27 cellular contexts compared by ENCODE assay signal in genomic region chr10:129854796-129855705, GRCh38.
DNase-seq lines count a peak whose midpoint lies in the region; ATAC-seq and TF ChIP-seq lines count a peak whose summit lies in the region.
"Had no signal": no experiment of that assay in that cellular context is flagged by ENCODE, and none has a peak within 500 bp of the region (broad histone marks: within the 10 kb centered on the region; RNA-seq: fewer than 3 reads in every experiment).

No MANE protein-coding gene starts in this region.

- DNase-seq in H7 (peak; percentile 77), WTC11 (ENCODE audit: low spot score) (no peak), mesenteric fat pad (ENCODE audit: low spot score) (peak; percentile 67), sigmoid colon (peak; percentile 40), GM13976 (ENCODE audit: low spot score) (no peak)
- DNase-seq in activated naive CD4-positive, alpha-beta T cell treated with anti-CD3 and anti-CD28 coated beads, Interleukin-2, amount 50 U/mL, for 16 hours, result no peak
- DNase-seq: AML-193; CD4-positive, alpha-beta memory T cell; COR-L47; DMS79; HCEC 1CT; Karpas-422; NCI-H1092; NCI-H1417 treated with DMSO at 0.1 percent for 48 hours; NCI-H1694 treated with DMSO at 0.1 percent for 48 hours; NCI-H2081 treated with DMSO at 0.1 percent for 48 hours; NCI-H2171 treated with DMSO at 0.1 percent for 48 hours; NCI-H345; NCI-H524; NCI-H748 treated with DMSO at 0.1 percent for 48 hours; NK-92 treated with Interleukin-12 subunit alpha and Interleukin-12 subunit beta, amount 100 ng/mL, for 24 hours; PC-3; SK-N-SH; SW 1271 had no signal

- no peak for TF ChIP-seq CTCF in WTC11 (IDR thresholded peaks at IDR 0.05)
- no peak for TF ChIP-seq CTCF in sigmoid colon (IDR thresholded peaks at IDR 0.05)
- TF ChIP-seq CTCF in GM13976 (IDR thresholded peaks at IDR 0.05; ENCODE audit: borderline replicate concordance, control extremely low read depth, extremely low read depth, insufficient read depth, missing control alignments), result no peak

- H3K27me3 Mint-ChIP-seq in WTC11 (ENCODE audit: low read depth), result no peaks in the 10 kb centered on the region

- TF ChIP-seq POLR2A in sigmoid colon (IDR thresholded peaks at IDR 0.05), result no peak

- H3K27me3 ChIP-seq in H7 (ENCODE audit: control insufficient read depth, insufficient read depth, low read length) (no peaks in the 10 kb centered on the region), sigmoid colon (no peaks in the 10 kb centered on the region)
- H3K27me3 ChIP-seq: BLaER1 treated with 17β-estradiol and CSF1 and Interleukin-3, amounts not matched to agents 10 nM and 100 nM had no signal

- peaks cover 10% of the 10 kb centered on the region for H3K9me3 Mint-ChIP-seq in WTC11

- H3K36me3 ChIP-seq in H7 (replicated peaks; ENCODE audit: control insufficient read depth, insufficient read depth, low read length) (no peaks in the 10 kb centered on the region), sigmoid colon (no peaks in the 10 kb centered on the region)
- H3K36me3 ChIP-seq: BLaER1 treated with 17β-estradiol and CSF1 and Interleukin-3, amounts not matched to agents 10 nM and 100 nM had no signal

- CTCF ChIA-PET in WTC11 (lab: Charles Lee), result interaction anchor here (0.9 to 2.4 kb wide), 2 partner anchors 23 to 34 kb away, joined by 3 to 14 read pairs; no protein-coding TSS in a partner anchor

- H3K36me3 Mint-ChIP-seq in WTC11, result peaks cover 9% of the 10 kb centered on the region; the same call in 1 of the 2 replicates
- H3K36me3 Mint-ChIP-seq: CD4-positive, alpha-beta memory T cell had no signal

- ATAC-seq in WTC11 (peak; percentile 51; the same call in 1 of the 2 replicates), HG03175 (IDR thresholded peaks at IDR 0.05; ENCODE audit: unreplicated experiment) (no peak)
- ATAC-seq: A549, PC-3 had no signal

- no peaks in the 10 kb centered on the region for H3K4me1 ChIP-seq in sigmoid colon

- POLR2A ChIA-PET in WTC11 (lab: Charles Lee), result no interaction called here

- no peak overlapping the region for H3K4me3 ChIP-seq in H7 (ENCODE audit: insufficient read depth, low read depth, low read length)
- no peak overlapping the region for H3K4me3 ChIP-seq in sigmoid colon
- H3K4me3 ChIP-seq: A549; BLaER1 treated with 17β-estradiol and CSF1 and Interleukin-3, amounts not matched to agents 10 nM and 100 nM had no signal

- H3K4me3 Mint-ChIP-seq in WTC11, result no peak overlapping the region
- H3K4me3 Mint-ChIP-seq: CD4-positive, alpha-beta memory T cell had no signal

- in situ Hi-C loops in GM13976 (cut with MboI; ENCODE audit: low sequenced_read_pairs, unreplicated experiment), result no loop called here

- intact Hi-C loops in sigmoid colon (cut with DNase I), result no loop called here

- H3K27ac Mint-ChIP-seq in WTC11, result no peak overlapping the region
- H3K27ac Mint-ChIP-seq: CD4-positive, alpha-beta memory T cell had no signal

- 64 to 90% methylated on average over 31 of the region's 31 CpGs for WGBS in sigmoid colon, 2 donors

- H3K9me3 ChIP-seq in sigmoid colon, result peaks cover 0 to 2% (median 0%) of the 10 kb centered on the region in 4 donors
- H3K9me3 ChIP-seq: SK-N-SH had no signal

- peaks cover 11% of the 10 kb centered on the region for H3K4me1 Mint-ChIP-seq in WTC11
- H3K4me1 Mint-ChIP-seq: CD4-positive, alpha-beta memory T cell had no signal

- no peak overlapping the region for H3K27ac ChIP-seq in sigmoid colon
- H3K27ac ChIP-seq: A549; BLaER1 treated with 17β-estradiol and CSF1 and Interleukin-3, amounts not matched to agents 10 nM and 100 nM had no signal

- no peak for TF ChIP-seq EP300 in sigmoid colon (IDR thresholded peaks at IDR 0.05)

TF ChIP-seq in WTC11, 78 proteins besides CTCF, POLR2A, EP300 and RAD21 (continues in another document):
- TF ChIP-seq EMX1 (CRISPR knock-in tag; IDR thresholded peaks at IDR 0.05), result no peak
- no peak for TF ChIP-seq ARID4B (CRISPR knock-in tag; IDR thresholded peaks at IDR 0.05; ENCODE audit: borderline replicate concordance)
- no peak for TF ChIP-seq ATF6 (CRISPR knock-in tag; IDR thresholded peaks at IDR 0.05)
- no peak for TF ChIP-seq TP53 (CRISPR knock-in tag; IDR thresholded peaks at IDR 0.05)
- TF ChIP-seq NR1H2 (CRISPR knock-in tag; IDR thresholded peaks at IDR 0.05), result no peak
- TF ChIP-seq GTF2I (CRISPR knock-in tag; conservative IDR thresholded peaks at IDR 0.05), result no peak
- TF ChIP-seq HMGA2 (CRISPR knock-in tag; IDR thresholded peaks at IDR 0.05), result no peak
- no peak for TF ChIP-seq GABPB1 (CRISPR knock-in tag; IDR thresholded peaks at IDR 0.05)
- TF ChIP-seq ZNF416 (CRISPR knock-in tag; IDR thresholded peaks at IDR 0.05), result no peak
- TF ChIP-seq E2F5 (CRISPR knock-in tag; IDR thresholded peaks at IDR 0.05), result no peak
- TF ChIP-seq RELA (CRISPR knock-in tag; IDR thresholded peaks at IDR 0.05; ENCODE audit: borderline replicate concordance), result no peak
- no peak for TF ChIP-seq MLX (CRISPR knock-in tag; IDR thresholded peaks at IDR 0.05)
- no peak for TF ChIP-seq CREM (CRISPR knock-in tag; IDR thresholded peaks at IDR 0.05)
- no peak for TF ChIP-seq TCF7 (CRISPR knock-in tag; IDR thresholded peaks at IDR 0.05; ENCODE audit: low read depth)
- TF ChIP-seq FOXJ3 (CRISPR knock-in tag; IDR thresholded peaks at IDR 0.05; ENCODE audit: borderline replicate concordance), result no peak
- no peak for TF ChIP-seq ESRRA (CRISPR knock-in tag; IDR thresholded peaks at IDR 0.05; ENCODE audit: borderline replicate concordance)
- no peak for TF ChIP-seq ERG (CRISPR knock-in tag; IDR thresholded peaks at IDR 0.05)

Comparison
In these comparisons a context has a peak if more than half of its experiments do, and no peak if none do; other contexts are left out.
1. DNase-seq: peak in H7 (single experiment), mesenteric fat pad (single experiment) and sigmoid colon (single experiment); none in WTC11 (single experiment), GM13976 (single experiment) and activated naive CD4-positive, alpha-beta T cell treated with anti-CD3 and anti-CD28 coated beads, Interleukin-2, amount 50 U/mL, for 16 hours (single experiment).